8 cellular contexts compared by ENCODE assay signal in genomic region chr11:130431337-130431773, GRCh38. TPM values are rescaled to one million over a fixed set of nuclear protein-coding genes. Genes with fewer than 3 reads are reported as not detected.
DNase-seq lines count a peak whose midpoint lies in the region; ATAC-seq and TF ChIP-seq lines count a peak whose summit lies in the region.

No MANE protein-coding gene starts in this region.

- CTCF ChIA-PET in CD4-positive, alpha-beta memory T cell (lab: Charles Lee; ENCODE audit: partially characterized antibody) = interaction anchor here (0.7 to 9.5 kb wide), 15 partner anchors 10 to 468 kb away, joined by 3 to 182 read pairs (median 7); no protein-coding TSS in a partner anchor

- in situ Hi-C loops in SK-MEL-5 (cut with HindIII; ENCODE audit: low pct_unique_long_range_greater_than_20kb, low sequenced_read_pairs) = loop anchor here (25.0 kb wide), 1 partner anchor 456 kb away; no protein-coding TSS in a partner anchor

- H3K27me3 Mint-ChIP-seq in CD4-positive, alpha-beta memory T cell = peaks cover 28 to 32% of the 10 kb centered on the region in 2 donors
- peaks cover 13% of the 10 kb centered on the region for H3K27me3 Mint-ChIP-seq in glutamatergic neuron (ENCODE audit: unreplicated experiment)

- H3K4me3 ChIP-seq in CD4-positive, alpha-beta memory T cell (ENCODE audit: low read length in 2 of 2) = no peak overlapping the region
- H3K4me3 ChIP-seq in aorta (ENCODE audit: low read length in 2 of 2) = no peak overlapping the region

- peaks cover 18% of the 10 kb centered on the region for H3K27me3 ChIP-seq in CD4-positive, alpha-beta memory T cell (ENCODE audit: insufficient read depth, low read length)
- H3K27me3 ChIP-seq in aorta (ENCODE audit: control insufficient read depth in 1 of 2, insufficient read depth in 2 of 2, low read length in 1 of 2) = no peaks in the 10 kb centered on the region

- H3K9me3 ChIP-seq in CD4-positive, alpha-beta memory T cell (ENCODE audit: control insufficient read depth in 1 of 2, low read length in 2 of 2) = no peaks in the 10 kb centered on the region
- no peaks in the 10 kb centered on the region for H3K9me3 ChIP-seq in aorta (ENCODE audit: control insufficient read depth, low read length)

- no peaks in the 10 kb centered on the region for H3K9me3 Mint-ChIP-seq in CD4-positive, alpha-beta memory T cell
- peaks cover 3% of the 10 kb centered on the region for H3K9me3 Mint-ChIP-seq in glutamatergic neuron (ENCODE audit: unreplicated experiment)

- no peak overlapping the region for H3K27ac Mint-ChIP-seq in CD4-positive, alpha-beta memory T cell
- no peak overlapping the region for H3K27ac Mint-ChIP-seq in glutamatergic neuron (ENCODE audit: unreplicated experiment)

- no peak overlapping the region for H3K27ac ChIP-seq in CD4-positive, alpha-beta memory T cell (ENCODE audit: low read depth, low read length)
- H3K27ac ChIP-seq in aorta (ENCODE audit: low read depth in 1 of 2, low read length in 2 of 2) = no peak overlapping the region

- H3K36me3 ChIP-seq in CD4-positive, alpha-beta memory T cell (ENCODE audit: insufficient read depth, low read length) = no peaks in the 10 kb centered on the region
- H3K36me3 ChIP-seq in aorta (ENCODE audit: control insufficient read depth in 1 of 2, insufficient read depth in 2 of 2, low read length in 1 of 2) = no peaks in the 10 kb centered on the region

- H3K4me3 Mint-ChIP-seq in CD4-positive, alpha-beta memory T cell = no peak overlapping the region
- no peak overlapping the region for H3K4me3 Mint-ChIP-seq in glutamatergic neuron (ENCODE audit: unreplicated experiment)

- ATAC-seq in GM19328 (IDR thresholded peaks at IDR 0.05; ENCODE audit: unreplicated experiment) = peak; percentile 45
- peak; percentile 51 for ATAC-seq in aorta (ENCODE audit: low FRiP score)

- H3K36me3 Mint-ChIP-seq in CD4-positive, alpha-beta memory T cell = no peaks in the 10 kb centered on the region
- no peaks in the 10 kb centered on the region for H3K36me3 Mint-ChIP-seq in glutamatergic neuron (ENCODE audit: unreplicated experiment)

- POLR2A ChIA-PET in CD4-positive, alpha-beta memory T cell (lab: Charles Lee; ENCODE audit: partially characterized antibody) = no interaction called here

- H3K4me1 Mint-ChIP-seq in CD4-positive, alpha-beta memory T cell = peaks cover 2 to 17% (median 7%) of the 10 kb centered on the region in 4 donors
- H3K4me1 Mint-ChIP-seq in glutamatergic neuron (ENCODE audit: low read depth, unreplicated experiment) = peaks cover 10% of the 10 kb centered on the region

- intact Hi-C loops in CD4-positive, alpha-beta memory T cell (cut with micrococcal nuclease) = no loop called here
- intact Hi-C loops in posterior vena cava (cut with DNase I) (loop anchor here in 1 of 2 donors (5.0 kb wide), 1 partner anchor 1804 kb away; no protein-coding TSS in a partner anchor), aorta (cut with DNase I) (loop anchor here in 1 of 2 donors (2.0 kb wide), 1 partner anchor 219 kb away; no protein-coding TSS in a partner anchor)

- WGBS in aorta, 2 donors = 0 to 3% methylated on average over 10 of the region's 10 CpGs

- DNase-seq in CD4-positive, alpha-beta memory T cell = peak; percentile 37 to 74 (median 46)
- DNase-seq in HuH-7 (ENCODE audit: low spot score) (peak; percentile 85), SK-MEL-5 (ENCODE audit: low read depth, low spot score) (peak; percentile 67), glutamatergic neuron (peak; percentile 87), posterior vena cava (ENCODE audit: low spot score) (peak; percentile 90), aorta (peak; percentile 78 to 88)
- DNase-seq in activated naive CD4-positive, alpha-beta T cell treated with Interleukin-2 at 50 U/mL for 16 hours = peak; percentile 71

- H3K4me1 ChIP-seq in CD4-positive, alpha-beta memory T cell (ENCODE audit: insufficient read depth, low read length) = no peaks in the 10 kb centered on the region
- no peaks in the 10 kb centered on the region for H3K4me1 ChIP-seq in aorta (ENCODE audit: control insufficient read depth in 1 of 2, insufficient read depth in 2 of 2, low read length in 2 of 2)

- TF ChIP-seq CTCF in glutamatergic neuron (IDR thresholded peaks at IDR 0.05; ENCODE audit: partially characterized antibody, unreplicated experiment) = peak; percentile 73

RNA-seq across cellular contexts. Expression of gene ADAMTS8, which starts 2.9 kb away (rescaled TPM):
- not detected for total RNA-seq in CD4-positive, alpha-beta memory T cell
- polyA plus RNA-seq in CD4-positive, alpha-beta memory T cell = not detected
- total RNA-seq in SK-MEL-5 (2014; rRNA removed; shearing (Covaris generic)) = 0.05 TPM in 1 of 2 replicates, not detected in the other
- 0.09 TPM in 1 of 2 replicates, not detected in the other for polyA plus RNA-seq in SK-MEL-5 (2015; cell fraction: cytosol; rRNA removed)
- polyA plus RNA-seq in SK-MEL-5 (2015; cell fraction: nucleus; rRNA removed) = not detected in 2 replicates
- total RNA-seq in glutamatergic neuron (ENCODE audit: unreplicated experiment) (0.32 TPM), posterior vena cava (1 to 10 TPM in 1 of 2 donors, under 1 TPM in 1; 0.86 to 3.4 TPM), aorta (10 to 100 TPM in 1 of 2 donors, 1 to 10 TPM in 1; 8.7 to 64.9 TPM)
- polyA plus RNA-seq in aorta = 1 to 10 TPM; 3.3 to 5.7 TPM

RNA-seq across cellular contexts. Expression of gene ADAMTS15, which starts 17.1 kb away (rescaled TPM):
- not detected for total RNA-seq in CD4-positive, alpha-beta memory T cell
- polyA plus RNA-seq in CD4-positive, alpha-beta memory T cell = not detected
- not detected in 2 replicates for total RNA-seq in SK-MEL-5 (2014; rRNA removed; shearing (Covaris generic))
- polyA plus RNA-seq in SK-MEL-5 (2015; cell fraction: cytosol; rRNA removed) = 0.01 TPM in 2 replicates
- 0.10 TPM in 1 of 2 replicates, not detected in the other for polyA plus RNA-seq in SK-MEL-5 (2015; cell fraction: nucleus; rRNA removed)
- total RNA-seq in glutamatergic neuron (ENCODE audit: unreplicated experiment) = 0.20 TPM
- 10 to 100 TPM in 1 of 2 donors, 1 to 10 TPM in 1; 6.3 to 20.7 TPM for total RNA-seq in posterior vena cava
- 10 to 100 TPM in 1 of 2 donors, 1 to 10 TPM in 1; 8.0 to 16.0 TPM for total RNA-seq in aorta
- polyA plus RNA-seq in aorta = 1 to 10 TPM; 1.9 to 4.6 TPM
